In the genomic region with DNA sequence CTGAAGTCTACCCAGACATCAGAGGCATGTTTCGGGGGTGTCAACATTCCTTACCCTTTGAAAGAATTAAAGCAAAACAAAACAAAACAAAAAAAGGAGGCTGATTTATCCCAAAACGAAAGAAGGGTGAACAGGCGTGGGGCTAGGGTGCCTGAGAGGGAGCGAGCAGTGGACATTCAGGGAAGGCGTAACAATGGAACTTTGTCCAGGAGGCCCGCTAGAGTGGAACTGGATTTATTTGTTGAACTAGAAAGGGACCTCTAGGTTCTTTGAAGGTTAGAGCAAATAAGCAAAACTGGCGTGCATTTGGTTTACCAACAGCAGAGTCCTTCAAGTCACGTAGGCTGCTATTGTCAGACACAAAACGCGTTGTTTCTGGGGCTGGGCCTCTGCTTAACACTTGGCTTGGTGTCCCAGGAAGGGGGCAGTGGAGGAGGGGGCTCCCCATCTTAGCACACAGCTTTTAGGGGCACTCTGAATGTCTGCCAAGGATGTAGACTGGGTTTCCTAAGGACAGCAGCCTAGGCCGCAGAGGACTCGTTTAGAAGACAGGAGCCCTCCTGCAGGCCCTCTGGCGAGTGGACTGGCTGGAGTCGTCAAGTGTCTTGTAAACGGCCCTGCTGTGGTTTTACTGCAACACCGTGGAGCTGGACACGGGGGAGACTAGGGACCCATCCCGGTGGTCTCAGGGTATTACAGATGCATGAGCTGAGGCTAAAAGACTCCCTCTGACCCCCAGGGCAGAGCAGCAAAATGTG, we compare ENCODE assay signal across 8 cellular contexts.
DNase-seq lines count a peak whose midpoint lies in the region; ATAC-seq, FAIRE-seq and TF ChIP-seq lines count a peak whose summit lies in the region.

No MANE protein-coding gene starts in this region.

- H3K36me3 ChIP-seq in heart left ventricle (no peaks in the 10 kb centered on the region), skeletal muscle satellite cell (ENCODE audit: insufficient read depth, low read length) (no peaks in the 10 kb centered on the region)

- H3K27me3 ChIP-seq in heart left ventricle (no peaks in the 10 kb centered on the region), skeletal muscle satellite cell (ENCODE audit: control insufficient read depth, insufficient read depth, low read length) (peaks cover 2% of the 10 kb centered on the region)

- no peak for ATAC-seq in activated B cell treated with CpG ODN at 0.5 μM for 24 hours (ENCODE audit: low read depth)
- ATAC-seq in heart left ventricle: no peak
- ATAC-seq in HG02623 (IDR thresholded peaks at IDR 0.05; ENCODE audit: unreplicated experiment): no peak
- ATAC-seq in GM21619 (IDR thresholded peaks at IDR 0.05; ENCODE audit: unreplicated experiment): no peak

- peak overlapping the region; percentile 96 for H3K4me2 ChIP-seq in skeletal muscle satellite cell (ENCODE audit: low read length)

- H3K36me3 Mint-ChIP-seq in activated B cell treated with CpG ODN at 0.5 μM for 24 hours (ENCODE audit: low read depth): no peaks in the 10 kb centered on the region

- TF ChIP-seq CTCF in GM13976 (IDR thresholded peaks at IDR 0.05; ENCODE audit: borderline replicate concordance, control extremely low read depth, extremely low read depth, insufficient read depth, missing control alignments) (no peak), activated B cell treated with CpG ODN at 0.5 μM for 24 hours (IDR thresholded peaks at IDR 0.05) (peak; percentile 3), heart left ventricle (IDR thresholded peaks at IDR 0.05) (peak in 1 of 12 donors; percentile 8)

- peak overlapping the region; percentile 82 to 96 (median 93) for H3K27ac ChIP-seq in heart left ventricle

- POLR2A ChIA-PET in activated B cell treated with CpG ODN at 0.5 μM for 24 hours (lab: Charles Lee): no interaction called here

- H3K4me1 ChIP-seq in heart left ventricle: peaks cover 0 to 21% (median 12%) of the 10 kb centered on the region in 12 donors
- peaks cover 38% of the 10 kb centered on the region for H3K4me1 ChIP-seq in skeletal muscle satellite cell (ENCODE audit: control insufficient read depth, insufficient read depth, low read length)

- DNase-seq in GM13976 (ENCODE audit: low spot score): peak; percentile 18
- DNase-seq in activated B cell treated with CpG ODN at 0.5 μM for 24 hours: no peak
- no peak for DNase-seq in heart left ventricle
- no peak for DNase-seq in RKO (ENCODE audit: low spot score)
- DNase-seq in H54 (ENCODE audit: insufficient read length, low spot score): no peak

- no peaks in the 10 kb centered on the region for H3K9me3 Mint-ChIP-seq in activated B cell treated with CpG ODN at 0.5 μM for 24 hours

- peak overlapping the region; percentile 95 for H3K9ac ChIP-seq in skeletal muscle satellite cell (ENCODE audit: low read depth, low read length)

- TF ChIP-seq POLR2A in heart left ventricle (IDR thresholded peaks at IDR 0.05) (no peak), H54 (IDR thresholded peaks at IDR 0.05; ENCODE audit: low read depth, low read length) (no peak)

- peaks cover 4% of the 10 kb centered on the region for H3K27me3 Mint-ChIP-seq in activated B cell treated with CpG ODN at 0.5 μM for 24 hours

- FAIRE-seq in H54 (lab: Jason Lieb, UNC): no peak

- H3K9me3 ChIP-seq in heart left ventricle (no peaks in the 10 kb centered on the region), skeletal muscle satellite cell (replicated peaks; ENCODE audit: low read length) (no peaks in the 10 kb centered on the region)

- CTCF ChIA-PET in activated B cell treated with CpG ODN at 0.5 μM for 24 hours (lab: Charles Lee): interaction anchor here (1.0 to 3.8 kb wide), 3 partner anchors 546 to 847 kb away, joined by 3 to 24 read pairs (median 6); no protein-coding TSS in a partner anchor

- intact Hi-C loops in activated B cell treated with CpG ODN at 0.5 μM for 24 hours (cut with micrococcal nuclease): loop anchor here (5.0 kb wide), 1 partner anchor 311 kb away; no protein-coding TSS in a partner anchor
- intact Hi-C loops in heart left ventricle (cut with DNase I): loop anchor here (1.0 to 10.0 kb wide), 20 partner anchors 44 to 851 kb away; no protein-coding TSS in a partner anchor

- peaks cover 9% of the 10 kb centered on the region for H3K4me1 Mint-ChIP-seq in activated B cell treated with CpG ODN at 0.5 μM for 24 hours

- peak overlapping the region; percentile 81 for H3K4me3 Mint-ChIP-seq in activated B cell treated with CpG ODN at 0.5 μM for 24 hours

- in situ Hi-C loops in GM13976 (cut with MboI; ENCODE audit: low sequenced_read_pairs, unreplicated experiment): loop anchor here (10.0 kb wide), 2 partner anchors 548 to 858 kb away; no protein-coding TSS in a partner anchor

- H3K27ac Mint-ChIP-seq in activated B cell treated with CpG ODN at 0.5 μM for 24 hours: no peak overlapping the region

- H3K4me3 ChIP-seq in heart left ventricle (peak overlapping the region in 9 of 12 donors; percentile 44 to 62 (median 52)), skeletal muscle satellite cell (ENCODE audit: low read length) (peak overlapping the region; percentile 70)

- WGBS in heart left ventricle, 4 donors: 69 to 81% (median 71%) methylated on average over 16 to 18 of the region's 18 CpGs
